Comparison of ENCODE assay signal across 8 cellular contexts in the genomic region with DNA sequence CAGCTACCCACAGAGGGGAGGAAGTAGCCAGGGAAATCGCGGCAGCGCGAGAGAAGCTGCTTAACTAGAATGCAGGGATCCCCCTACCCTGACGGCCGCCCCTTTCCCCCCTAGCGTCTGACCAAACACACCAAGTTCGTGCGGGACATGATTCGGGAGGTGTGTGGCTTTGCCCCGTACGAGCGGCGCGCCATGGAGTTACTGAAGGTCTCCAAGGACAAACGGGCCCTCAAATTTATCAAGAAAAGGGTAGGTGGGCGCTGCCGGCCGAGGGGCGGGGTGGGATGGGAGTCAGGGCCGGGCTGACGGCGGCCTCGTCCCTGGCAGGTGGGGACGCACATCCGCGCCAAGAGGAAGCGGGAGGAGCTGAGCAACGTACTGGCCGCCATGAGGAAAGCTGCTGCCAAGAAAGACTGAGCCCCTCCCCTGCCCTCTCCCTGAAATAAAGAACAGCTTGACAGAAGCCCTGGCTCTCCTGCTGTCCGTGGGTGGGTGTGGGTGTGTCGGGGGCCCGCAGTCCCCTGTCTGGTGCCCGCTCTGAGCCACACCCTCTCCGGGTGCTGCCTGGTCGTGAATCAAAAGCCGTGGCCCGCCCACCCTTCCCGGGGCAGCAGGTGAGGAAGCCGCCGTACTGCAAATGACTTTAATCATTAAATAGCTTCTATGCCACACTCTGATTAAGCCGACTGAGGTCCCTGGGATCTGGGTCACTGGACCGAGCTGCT. TPM values are rescaled to one million over a fixed set of nuclear protein-coding genes. Genes with fewer than 3 reads are reported as not detected.
A peak's percentile ranks its signal among the peaks of the same experiment; 100 is the strongest.
DNase-seq lines count a peak whose midpoint lies in the region; ATAC-seq and TF ChIP-seq lines count a peak whose summit lies in the region.

No MANE protein-coding gene starts in this region.

- no peaks in the 10 kb centered on the region for H3K9me3 Mint-ChIP-seq in activated CD4-positive, alpha-beta memory T cell treated with anti-CD3 and anti-CD28 coated beads, Interleukin-2, amount 10 ng/mL, durations not matched to agents 7 days and 5 days
- H3K9me3 Mint-ChIP-seq in naive thymus-derived CD4-positive, alpha-beta T cell, result peaks cover 0 to 3% (median 0%) of the 10 kb centered on the region in 11 donors

- H3K27me3 ChIP-seq in DOHH2 (ENCODE audit: control insufficient read depth, low read length), result no peaks in the 10 kb centered on the region
- H3K27me3 ChIP-seq in naive thymus-derived CD4-positive, alpha-beta T cell (ENCODE audit: control insufficient read depth in 2 of 2, insufficient read depth in 2 of 2, low read length in 2 of 2), result no peaks in the 10 kb centered on the region
- H3K27me3 ChIP-seq in thoracic aorta (replicated peaks; ENCODE audit: insufficient read depth), result no peaks in the 10 kb centered on the region

- peaks cover 22% of the 10 kb centered on the region for H3F3A ChIP-seq in DOHH2 (ENCODE audit: control insufficient read depth, insufficient read depth)

- TF ChIP-seq CTCF in DOHH2 (IDR thresholded peaks at IDR 0.05; ENCODE audit: low read depth, low read length, poor library complexity, severe bottlenecking) (no peak), NB4 (IDR thresholded peaks at IDR 0.05; ENCODE audit: low read depth, low read length) (no peak), thoracic aorta (IDR thresholded peaks at IDR 0.05) (no peak)

- H3K9me3 ChIP-seq in DOHH2 (ENCODE audit: control insufficient read depth, insufficient read depth, low read length) (no peaks in the 10 kb centered on the region), thoracic aorta (no peaks in the 10 kb centered on the region)
- H3K9me3 ChIP-seq in naive thymus-derived CD4-positive, alpha-beta T cell (ENCODE audit: control insufficient read depth in 2 of 3, low read length in 3 of 3), result no peaks in the 10 kb centered on the region

- no peaks in the 10 kb centered on the region for H3K27me3 Mint-ChIP-seq in activated CD4-positive, alpha-beta memory T cell treated with anti-CD3 and anti-CD28 coated beads, Interleukin-2, amount 10 ng/mL, durations not matched to agents 7 days and 5 days
- H3K27me3 Mint-ChIP-seq in naive thymus-derived CD4-positive, alpha-beta T cell, result no peaks in the 10 kb centered on the region

- no peaks in the 10 kb centered on the region for H3K9me2 ChIP-seq in DOHH2 (replicated peaks; ENCODE audit: control insufficient read depth, low read length)

- peak overlapping the region; percentile 91 for H3K27ac Mint-ChIP-seq in activated CD4-positive, alpha-beta memory T cell treated with anti-CD3 and anti-CD28 coated beads, Interleukin-2, amount 10 ng/mL, durations not matched to agents 7 days and 5 days
- peak overlapping the region; percentile 89 to 97 (median 93) for H3K27ac Mint-ChIP-seq in naive thymus-derived CD4-positive, alpha-beta T cell

- ATAC-seq in naive thymus-derived CD4-positive, alpha-beta T cell, result no peak
- ATAC-seq in thoracic aorta (ENCODE audit: insufficient number of reproducible peaks, low FRiP score, low read depth), result no peak
- no peak for ATAC-seq in HG03097 (IDR thresholded peaks at IDR 0.05; ENCODE audit: low FRiP score, unreplicated experiment)
- ATAC-seq in GM19467 (IDR thresholded peaks at IDR 0.05; ENCODE audit: unreplicated experiment), result no peak

- H3K4me3 ChIP-seq in DOHH2 (ENCODE audit: low read length) (peak overlapping the region; percentile 99), NB4 (ENCODE audit: low read depth, low read length) (peak overlapping the region; percentile 85), thoracic aorta (peak overlapping the region; percentile 85)
- H3K4me3 ChIP-seq in naive thymus-derived CD4-positive, alpha-beta T cell (ENCODE audit: low read length), result peak overlapping the region; percentile 90

- peak overlapping the region; percentile 90 for H3K4me3 Mint-ChIP-seq in activated CD4-positive, alpha-beta memory T cell treated with anti-CD3 and anti-CD28 coated beads, Interleukin-2, amount 10 ng/mL, durations not matched to agents 7 days and 5 days
- H3K4me3 Mint-ChIP-seq in naive thymus-derived CD4-positive, alpha-beta T cell, result peak overlapping the region; percentile 90 to 98 (median 94)

- H3K27ac ChIP-seq in DOHH2 (ENCODE audit: low read depth, low read length) (peak overlapping the region; percentile 84), epithelial cell of prostate (peak overlapping the region; percentile 93), thoracic aorta (peak overlapping the region; percentile 86)
- peak overlapping the region; percentile 85 for H3K27ac ChIP-seq in naive thymus-derived CD4-positive, alpha-beta T cell (ENCODE audit: low read depth, low read length)

- H3K4me2 ChIP-seq in DOHH2 (ENCODE audit: low read length), result peak overlapping the region; percentile 68

- DNase-seq in NB4 (ENCODE audit: low read depth) (peak; percentile 59), epithelial cell of prostate (ENCODE audit: low read depth, low spot score) (no peak), thoracic aorta (ENCODE audit: low spot score) (no peak)
- DNase-seq in activated CD4-positive, alpha-beta memory T cell treated with anti-CD3 and anti-CD28 coated beads, Interleukin-2, amount 10 ng/mL, durations not matched to agents 7 days and 5 days, result peak; percentile 47
- DNase-seq in naive thymus-derived CD4-positive, alpha-beta T cell, result peak in 5 of 9 donors; percentile 27 to 64 (median 43)

- TF ChIP-seq POLR2A in NB4 (IDR thresholded peaks at IDR 0.05; ENCODE audit: extremely low read depth, insufficient read length), result no peak

- POLR2A ChIA-PET in activated CD4-positive, alpha-beta memory T cell treated with anti-CD3 and anti-CD28 coated beads, Interleukin-2, amount 10 ng/mL, durations not matched to agents 7 days and 5 days (lab: Charles Lee), result interaction anchor here (0.8 to 4.1 kb wide), 16 partner anchors 8 to 733 kb away, joined by 3 to 109 read pairs (median 6); partner anchors contain the start of genes CATSPERD, DUS3L, KHSRP and LONP1
- POLR2A ChIA-PET in naive thymus-derived CD4-positive, alpha-beta T cell (lab: Charles Lee), result interaction anchor here (0.7 to 1.7 kb wide), 15 partner anchors 8 to 112 kb away, joined by 3 to 11 read pairs (median 3); partner anchors contain the start of genes CATSPERD, HSD11B1L, LONP1 and SAFB

- H3K36me3 ChIP-seq in DOHH2 (ENCODE audit: control insufficient read depth, low read length) (peaks cover 62% of the 10 kb centered on the region), thoracic aorta (peaks cover 42% of the 10 kb centered on the region)
- peaks cover 0 to 47% (median 8%) of the 10 kb centered on the region in 3 experiments for H3K36me3 ChIP-seq in naive thymus-derived CD4-positive, alpha-beta T cell (ENCODE audit: control insufficient read depth in 2 of 3, insufficient read depth in 3 of 3, low read length in 3 of 3)

- H3K4me1 Mint-ChIP-seq in activated CD4-positive, alpha-beta memory T cell treated with anti-CD3 and anti-CD28 coated beads, Interleukin-2, amount 10 ng/mL, durations not matched to agents 7 days and 5 days, result peaks cover 40% of the 10 kb centered on the region
- peaks cover 5 to 33% (median 29%) of the 10 kb centered on the region in 7 donors for H3K4me1 Mint-ChIP-seq in naive thymus-derived CD4-positive, alpha-beta T cell

- intact Hi-C loops in naive thymus-derived CD4-positive, alpha-beta T cell (cut with micrococcal nuclease), result loop anchor here in 1 of 2 donors (2.0 kb wide), 2 partner anchors 69 to 99 kb away; partner anchors contain the start of genes DUS3L, SAFB and SAFB2

- H4K20me1 ChIP-seq in DOHH2 (ENCODE audit: control insufficient read depth, insufficient read depth, low read depth, low read length), result peaks cover 11% of the 10 kb centered on the region

- peaks cover 47% of the 10 kb centered on the region for H3K79me2 ChIP-seq in DOHH2 (ENCODE audit: control insufficient read depth, low read length)

- H3K4me1 ChIP-seq in DOHH2 (ENCODE audit: control insufficient read depth, low read length) (peaks cover 22% of the 10 kb centered on the region), thoracic aorta (ENCODE audit: control insufficient read depth in 1 of 2, low read depth in 2 of 2) (peaks cover 3 to 32% of the 10 kb centered on the region in 2 donors)
- peaks cover 8 to 21% of the 10 kb centered on the region in 2 donors for H3K4me1 ChIP-seq in naive thymus-derived CD4-positive, alpha-beta T cell (ENCODE audit: control insufficient read depth in 2 of 2, insufficient read depth in 2 of 2, low read length in 2 of 2)

- peaks cover 43% of the 10 kb centered on the region for H3K36me3 Mint-ChIP-seq in activated CD4-positive, alpha-beta memory T cell treated with anti-CD3 and anti-CD28 coated beads, Interleukin-2, amount 10 ng/mL, durations not matched to agents 7 days and 5 days (ENCODE audit: low read depth)
- H3K36me3 Mint-ChIP-seq in naive thymus-derived CD4-positive, alpha-beta T cell, result peaks cover 0 to 12% (median 0%) of the 10 kb centered on the region in 5 donors

- CTCF ChIA-PET in activated CD4-positive, alpha-beta memory T cell treated with anti-CD3 and anti-CD28 coated beads, Interleukin-2, amount 10 ng/mL, durations not matched to agents 7 days and 5 days (lab: Charles Lee), result interaction anchor here (0.6 to 2.8 kb wide), 6 partner anchors 18 to 143 kb away, joined by 3 to 76 read pairs (median 4); partner anchors contain the start of genes CATSPERD and LONP1
- CTCF ChIA-PET in naive thymus-derived CD4-positive, alpha-beta T cell (lab: Charles Lee), result interaction anchor here (0.5 to 0.6 kb wide), 2 partner anchors 667 to 970 kb away, joined by 3 to 5 read pairs; no protein-coding TSS in a partner anchor

RNA-seq across cellular contexts. Expression of gene RPL36, which starts 1.3 kb away (rescaled TPM):
- 1,000 to 10,000 TPM; 1,036 to 1,058 TPM for total RNA-seq in activated CD4-positive, alpha-beta memory T cell treated with anti-CD3 and anti-CD28 coated beads, Interleukin-2, amount 10 ng/mL, durations not matched to agents 7 days and 5 days
- 1,000 to 10,000 TPM in 3 of 5 experiments, 100 to 1,000 TPM in 2; 865 to 1,786 (median 1,037) TPM for total RNA-seq in naive thymus-derived CD4-positive, alpha-beta T cell
- 1,000 to 10,000 TPM; 2,342 to 2,564 TPM for polyA plus RNA-seq in naive thymus-derived CD4-positive, alpha-beta T cell
- 100 to 1,000 TPM; 274 to 397 TPM for total RNA-seq in thoracic aorta

RNA-seq across cellular contexts. Expression of gene HSD11B1L, which starts 10.5 kb away (rescaled TPM):
- total RNA-seq in activated CD4-positive, alpha-beta memory T cell treated with anti-CD3 and anti-CD28 coated beads, Interleukin-2, amount 10 ng/mL, durations not matched to agents 7 days and 5 days, result 1 to 10 TPM; 2.5 to 3.2 TPM
- 1 to 10 TPM; 2.8 to 5.2 (median 3.6) TPM for total RNA-seq in naive thymus-derived CD4-positive, alpha-beta T cell
- 1 to 10 TPM; 8.4 to 9.6 TPM for polyA plus RNA-seq in naive thymus-derived CD4-positive, alpha-beta T cell
- total RNA-seq in thoracic aorta, result 10 to 100 TPM in 1 of 2 donors, 1 to 10 TPM in 1; 7.5 to 11.6 TPM

RNA-seq across cellular contexts. Expression of gene MICOS13, which starts 11.1 kb away (rescaled TPM):
- 10 to 100 TPM; 38.7 to 39.5 TPM for total RNA-seq in activated CD4-positive, alpha-beta memory T cell treated with anti-CD3 and anti-CD28 coated beads, Interleukin-2, amount 10 ng/mL, durations not matched to agents 7 days and 5 days
- 10 to 100 TPM; 26.1 to 49.3 (median 38.4) TPM for total RNA-seq in naive thymus-derived CD4-positive, alpha-beta T cell
- 100 to 1,000 TPM in 1 of 2 donors, 10 to 100 TPM in 1; 76.8 to 109 TPM for polyA plus RNA-seq in naive thymus-derived CD4-positive, alpha-beta T cell
- total RNA-seq in thoracic aorta, result 10 to 100 TPM; 16.9 to 43.7 TPM

RNA-seq across cellular contexts. Expression of gene LONP1, which starts 28.6 kb away (rescaled TPM):
- total RNA-seq in activated CD4-positive, alpha-beta memory T cell treated with anti-CD3 and anti-CD28 coated beads, Interleukin-2, amount 10 ng/mL, durations not matched to agents 7 days and 5 days, result 100 to 1,000 TPM in 1 of 2 experiments, 10 to 100 TPM in 1; 98.7 to 106 TPM
- 100 to 1,000 TPM in 1 of 5 experiments, 10 to 100 TPM in 4; 62.8 to 102 (median 74.8) TPM for total RNA-seq in naive thymus-derived CD4-positive, alpha-beta T cell
- polyA plus RNA-seq in naive thymus-derived CD4-positive, alpha-beta T cell, result 10 to 100 TPM; 20.0 to 60.0 TPM
- total RNA-seq in thoracic aorta, result 10 to 100 TPM; 52.8 to 82.8 TPM

RNA-seq across cellular contexts. Expression of gene CATSPERD, which starts 29.1 kb away (rescaled TPM):
- total RNA-seq in activated CD4-positive, alpha-beta memory T cell treated with anti-CD3 and anti-CD28 coated beads, Interleukin-2, amount 10 ng/mL, durations not matched to agents 7 days and 5 days, result not detected
- total RNA-seq in naive thymus-derived CD4-positive, alpha-beta T cell, result under 1 TPM in 1 of 5 experiments, not detected in 4; 0.07 TPM
- not detected for polyA plus RNA-seq in naive thymus-derived CD4-positive, alpha-beta T cell
- under 1 TPM in 1 of 2 donors, not detected in 1; 0.41 TPM for total RNA-seq in thoracic aorta

Comparison
In these comparisons a context has a peak if more than half of its experiments do, and no peak if none do; other contexts are left out.
1. DNase-seq: peak in NB4 (single experiment), activated CD4-positive, alpha-beta memory T cell treated with anti-CD3 and anti-CD28 coated beads, Interleukin-2, amount 10 ng/mL, durations not matched to agents 7 days and 5 days (single experiment) and naive thymus-derived CD4-positive, alpha-beta T cell (5 of 9); none in epithelial cell of prostate (single experiment) and thoracic aorta (single experiment).
2. Peak in every context shown above with its lines, with median percentiles within 50 percentile points of each other: H3K27ac ChIP-seq and H3K4me3 ChIP-seq.